In genomic region chr1:32772281-32773017, GRCh38 we compare ENCODE assay signal across 3 cellular contexts.
TF ChIP-seq lines count a peak whose summit lies in the region.

No MANE protein-coding gene starts in this region.

TF ChIP-seq in SK-N-SH treated with all-trans-retinoic acid at 6 μM for 48 hours, 23 proteins besides CTCF, POLR2A, EP300 and RAD21:
- no peak for TF ChIP-seq ARNTL (CRISPR knock-in tag; IDR thresholded peaks at IDR 0.05; ENCODE audit: borderline replicate concordance, low read depth)
- no peak for TF ChIP-seq OSR1 (CRISPR knock-in tag; IDR thresholded peaks at IDR 0.05)
- TF ChIP-seq SNAI2 (CRISPR knock-in tag; IDR thresholded peaks at IDR 0.05): no peak
- TF ChIP-seq RARB (CRISPR knock-in tag; IDR thresholded peaks at IDR 0.05): no peak
- no peak for TF ChIP-seq TOX (CRISPR knock-in tag; IDR thresholded peaks at IDR 0.05; ENCODE audit: borderline replicate concordance)
- TF ChIP-seq CSRNP3 (CRISPR knock-in tag; IDR thresholded peaks at IDR 0.05): no peak
- no peak for TF ChIP-seq PATZ1 (CRISPR knock-in tag; IDR thresholded peaks at IDR 0.05; ENCODE audit: borderline replicate concordance)
- no peak for TF ChIP-seq ZNF8 (CRISPR knock-in tag; IDR thresholded peaks at IDR 0.05)
TF ChIP-seq in SK-N-SH treated with all-trans-retinoic acid at 6 μM for 48 hours: peak in this region for 0.

TF ChIP-seq in SK-N-SH, 30 proteins besides CTCF, POLR2A, EP300 and RAD21:
- TF ChIP-seq RCOR1 (IDR thresholded peaks at IDR 0.05; ENCODE audit: low read length) (no peak), GABPA (IDR thresholded peaks at IDR 0.05; ENCODE audit: low read depth) (no peak), SMC3 (IDR thresholded peaks at IDR 0.05; ENCODE audit: low read depth, low read length) (no peak), IRF3 (IDR thresholded peaks at IDR 0.05; ENCODE audit: low read depth, low read length) (no peak), FOXM1 (IDR thresholded peaks at IDR 0.05; ENCODE audit: low read depth) (no peak), TCF12 (IDR thresholded peaks at IDR 0.05) (no peak), FOXJ3 (CRISPR knock-in tag; IDR thresholded peaks at IDR 0.05) (no peak)

TF ChIP-seq in endothelial cell of umbilical vein, 7 proteins besides CTCF, POLR2A, EP300 and RAD21:
- TF ChIP-seq POLR2AphosphoS5 (IDR thresholded peaks at IDR 0.05; ENCODE audit: insufficient read depth, low read depth, low read length) (peak; percentile 30), EZH2 (IDR thresholded peaks at IDR 0.05; ENCODE audit: borderline replicate concordance, low read depth, low read length, severe bottlenecking) (no peak)
TF ChIP-seq in endothelial cell of umbilical vein: peak in this region for 1.
